Comparison of ENCODE assay signal across 8 cellular contexts in the genomic region with DNA sequence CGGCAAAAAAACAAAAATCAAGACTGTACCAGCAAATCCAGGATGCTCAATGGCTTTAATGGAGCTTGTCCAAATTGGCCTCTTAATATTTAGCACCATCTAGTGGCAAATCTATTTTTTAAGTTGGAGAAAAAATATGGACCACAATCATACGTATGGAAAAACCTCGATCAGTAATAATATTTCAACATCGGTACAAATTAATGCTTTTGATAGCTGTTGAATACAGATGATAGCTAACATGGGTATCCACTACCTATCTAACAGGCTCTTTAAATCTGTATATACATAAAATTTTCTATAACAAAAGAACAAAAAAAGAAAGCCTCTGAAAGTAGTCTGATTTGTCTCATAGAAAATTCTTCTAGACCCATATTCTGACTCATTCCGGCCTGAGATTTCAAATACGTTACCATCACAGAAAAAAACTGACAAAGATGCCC. TPM values are rescaled to one million over a fixed set of nuclear protein-coding genes. Genes with fewer than 3 reads are reported as not detected.
DNase-seq lines count a peak whose midpoint lies in the region; ATAC-seq, FAIRE-seq and TF ChIP-seq lines count a peak whose summit lies in the region.

No MANE protein-coding gene starts in this region.

- H3K4me3 Mint-ChIP-seq in naive thymus-derived CD8-positive, alpha-beta T cell = peak overlapping the region; percentile 40 to 78 (median 58)

- H3K4me1 ChIP-seq in Panc1 (ENCODE audit: control insufficient read depth, insufficient read depth, low read length) = no peaks in the 10 kb centered on the region

- no peaks in the 10 kb centered on the region for H3K27me3 ChIP-seq in Panc1 (ENCODE audit: control insufficient read depth, insufficient read depth, low read length)

- in situ Hi-C loops in Panc1 (cut with HindIII; ENCODE audit: low pct_unique_long_range_greater_than_20kb, low sequenced_read_pairs) = loop anchor here (25.0 kb wide), 1 partner anchor 113 kb away; a partner anchor contains a TSS

- no peaks in the 10 kb centered on the region for H3K36me3 ChIP-seq in Panc1 (ENCODE audit: control insufficient read depth, insufficient read depth, low read length)

- BruUV-seq in Panc1 (replicated peaks; lab: Mats Ljungman, UMichigan) = no TSS peak

- peak; percentile 83; the same call in 1 of the 2 replicates for TF ChIP-seq CTCF in Panc1 (IDR thresholded peaks at IDR 0.05)

- H3K27ac ChIP-seq in Panc1 (ENCODE audit: low read length) = no peak overlapping the region

- peak; percentile 59 for DNase-seq in NCI-H510A treated with DMSO at 0.1 percent for 48 hours (lab: John Stamatoyannopoulos, UW)
- DNase-seq in NCI-H510A (lab: John Stamatoyannopoulos, UW) = no peak
- peak; percentile 48 for DNase-seq in Jurkat, Clone E6-1 (ENCODE audit: low read depth, low spot score)
- DNase-seq in Panc1 (ENCODE audit: low read depth, low spot score) = peak; percentile 42
- peak in 4 of 10 donors; percentile 7 to 78 (median 71) for DNase-seq in naive thymus-derived CD8-positive, alpha-beta T cell
- no peak for DNase-seq in cortex of kidney (lab: John Stamatoyannopoulos, UW)
- DNase-seq in iPS-NIHi11 (ENCODE audit: low spot score) = no peak

- H3K27ac Mint-ChIP-seq in naive thymus-derived CD8-positive, alpha-beta T cell = peak overlapping the region; percentile 54 to 88 (median 84)

- H3K4me3 ChIP-seq in Jurkat, Clone E6-1 (ENCODE audit: low read length) = no peak overlapping the region
- H3K4me3 ChIP-seq in Panc1 (ENCODE audit: low read depth in 2 of 2, low read length in 2 of 2) = no peak overlapping the region

- peak; percentile 83 for ATAC-seq in Panc1
- peak; percentile 61 to 75 for ATAC-seq in naive thymus-derived CD8-positive, alpha-beta T cell

- no peaks in the 10 kb centered on the region for H3K27me3 Mint-ChIP-seq in naive thymus-derived CD8-positive, alpha-beta T cell

- CTCF ChIA-PET in Panc1 (lab: Charles Lee) = interaction anchor here (0.5 to 4.4 kb wide), 19 partner anchors 11 to 759 kb away, joined by 3 to 128 read pairs (median 4); a partner anchor contains a TSS

- H3K4me1 Mint-ChIP-seq in naive thymus-derived CD8-positive, alpha-beta T cell = peaks cover 20 to 49% (median 42%) of the 10 kb centered on the region in 4 donors

- peaks cover 0 to 8% (median 2%) of the 10 kb centered on the region in 3 donors for H3K36me3 Mint-ChIP-seq in naive thymus-derived CD8-positive, alpha-beta T cell

- POLR2A ChIA-PET in Panc1 (lab: Charles Lee) = interaction anchor here (0.5 to 2.5 kb wide), 4 partner anchors 66 to 330 kb away, joined by 3 to 20 read pairs (median 4); a partner anchor contains a TSS
- POLR2A ChIA-PET in naive thymus-derived CD8-positive, alpha-beta T cell (lab: Charles Lee) = interaction anchor here (0.5 to 4.9 kb wide), 19 partner anchors 26 to 768 kb away, joined by 3 to 192 read pairs (median 4); a partner anchor contains a TSS

- no peaks in the 10 kb centered on the region; the same call in 1 of the 2 replicates for H3K9me3 ChIP-seq in Panc1 (ENCODE audit: control insufficient read depth, insufficient read depth, low read depth, low read length)

- peak; percentile 83 for FAIRE-seq in endometrium (lab: Jason Lieb, UNC)

- intact Hi-C loops in Panc1 (cut with micrococcal nuclease; ENCODE audit: unreplicated experiment) = loop anchor here (2.0 kb wide), 1 partner anchor 117 kb away; a partner anchor contains a TSS

- no peaks in the 10 kb centered on the region for H3K9me3 Mint-ChIP-seq in naive thymus-derived CD8-positive, alpha-beta T cell

RNA-seq across cellular contexts. Expression of a gene that starts 29.2 kb away (rescaled TPM):
- polyA plus RNA-seq in Jurkat, Clone E6-1 (2012; ENCODE audit: insufficient read depth, insufficient read length) = 123 TPM
- 65.5 TPM for total RNA-seq in Panc1 (2021; ENCODE audit: unreplicated experiment)
- 39.4 TPM for polyA plus RNA-seq in Panc1 (2012; ENCODE audit: insufficient read length)
- total RNA-seq in naive thymus-derived CD8-positive, alpha-beta T cell = 100 to 1,000 TPM; 215 to 219 TPM
- polyA plus RNA-seq in naive thymus-derived CD8-positive, alpha-beta T cell = 100 to 1,000 TPM; 102 to 121 (median 104) TPM

RNA-seq across cellular contexts. Expression of a gene that starts 58.4 kb away (rescaled TPM):
- 84.9 TPM for polyA plus RNA-seq in Jurkat, Clone E6-1 (2012; ENCODE audit: insufficient read depth, insufficient read length)
- total RNA-seq in Panc1 (2021; ENCODE audit: unreplicated experiment) = 85.5 TPM
- polyA plus RNA-seq in Panc1 (2012; ENCODE audit: insufficient read length) = 130 TPM
- total RNA-seq in naive thymus-derived CD8-positive, alpha-beta T cell = 10 to 100 TPM in 1 of 2 experiments, 1 to 10 TPM in 1; 9.6 to 13.5 TPM
- polyA plus RNA-seq in naive thymus-derived CD8-positive, alpha-beta T cell = 10 to 100 TPM; 17.8 to 33.8 (median 20.2) TPM

Comparison
In these comparisons a context has a peak if more than half of its experiments do, and no peak if none do; other contexts are left out.
1. DNase-seq: peak in NCI-H510A treated with DMSO at 0.1 percent for 48 hours (single experiment), Jurkat, Clone E6-1 (single experiment) and Panc1 (single experiment); none in NCI-H510A (single experiment), cortex of kidney (single experiment) and iPS-NIHi11 (single experiment).